25 cellular contexts compared by ENCODE assay signal in genomic region chr2:181786371-181787228, GRCh38.
A peak's percentile ranks its signal among the peaks of the same experiment; 100 is the strongest.
DNase-seq lines count a peak whose midpoint lies in the region; ATAC-seq, FAIRE-seq and TF ChIP-seq lines count a peak whose summit lies in the region.
"Had no signal": no experiment of that assay in that cellular context is flagged by ENCODE, and none has a peak within 500 bp of the region (broad histone marks: within the 10 kb centered on the region; RNA-seq: fewer than 3 reads in every experiment).

No MANE protein-coding gene starts in this region.

- peak overlapping the region; percentile 98 for H3K27ac Mint-ChIP-seq in Calu3 (ENCODE audit: unreplicated experiment)
- H3K27ac Mint-ChIP-seq in WTC11 = no peak overlapping the region
- H3K27ac Mint-ChIP-seq: endodermal cell; IgD-negative memory B cell; naive thymus-derived CD4-positive, alpha-beta T cell; T-helper 1 cell treated with Interleukin-12 subunit alpha and Interleukin-12 subunit beta and Interleukin-4 antibody, amounts not matched to agents 30 μg/mL and 1 μg/mL, for 36 hours; type B pancreatic cell had no signal

- no peak overlapping the region for H3K4me2 ChIP-seq in mesendoderm (ENCODE audit: low read length)

- no peaks in the 10 kb centered on the region for H3K9me3 ChIP-seq in spleen

- no peak for FAIRE-seq in RCC 7860 (lab: Jason Lieb, UNC)
- FAIRE-seq: D721Med had no signal

- peak overlapping the region; percentile 66 for H2AK5ac ChIP-seq in mesendoderm (ENCODE audit: low read length)

- DNase-seq in Calu3 = no peak
- DNase-seq in MV-4-11 (lab: John Stamatoyannopoulos, UW) = peak; percentile 11
- DNase-seq in WTC11 (ENCODE audit: low spot score) = no peak
- no peak for DNase-seq in mesendoderm
- DNase-seq in activated naive CD4-positive, alpha-beta T cell treated with anti-CD3 and anti-CD28 coated beads, Interleukin-2, amount 50 U/mL, for 16 hours = no peak
- DNase-seq in RCC 7860 (ENCODE audit: low spot score) = no peak
- DNase-seq in spleen = no peak
- no peak for DNase-seq in glomerular visceral epithelial cell (ENCODE audit: extremely low spot score)
- DNase-seq: activated CD4-positive, alpha-beta T cell treated with anti-CD3 and anti-CD28 coated beads, Interleukin-2, amount 50 U/mL, for 48 hours; endodermal cell; MM.1S; naive thymus-derived CD4-positive, alpha-beta T cell; NCI-H1930; NCI-H748 treated with DMSO at 0.1 percent for 48 hours; right cardiac atrium; stimulated activated CD4-positive, alpha-beta T cell treated with anti-CD3 and anti-CD28 coated beads, Interleukin-15, amount 100 ng/mL, for 24 hours; stimulated activated CD8-positive, alpha-beta memory T cell treated with anti-CD3 and anti-CD28 coated beads, Interleukin-4, amount 100 ng/mL, for 48 hours; WERI-Rb-1 had no signal

- H3K18ac ChIP-seq in mesendoderm (ENCODE audit: low read length) = no peak overlapping the region

- H3K4ac ChIP-seq in mesendoderm (ENCODE audit: low read depth, low read length) = no peak overlapping the region

- H3K4me1 ChIP-seq in mesendoderm (ENCODE audit: control insufficient read depth, low read depth, low read length) = peaks cover 7% of the 10 kb centered on the region
- H3K4me1 ChIP-seq in spleen = peaks cover 0 to 5% (median 0%) of the 10 kb centered on the region in 6 donors

- no TSS peak for BruUV-seq in Calu3 (replicated peaks; lab: Mats Ljungman, UMichigan)

- no peak overlapping the region for H4K5ac ChIP-seq in mesendoderm (ENCODE audit: low read length)

- no peak overlapping the region for H3K9ac ChIP-seq in mesendoderm (ENCODE audit: low read length)

- no CpG with 5 or more reads among the region's 4 CpGs for WGBS in mesendoderm (ENCODE audit: extremely low coverage, insufficient coverage, low lambda C conversion rate)
- 85 to 92% (median 86%) methylated on average over 4 of the region's 4 CpGs for WGBS in spleen, 5 donors

- H3K9me3 Mint-ChIP-seq in Calu3 (ENCODE audit: low read depth, unreplicated experiment) (no peaks in the 10 kb centered on the region), WTC11 (no peaks in the 10 kb centered on the region)
- H3K9me3 Mint-ChIP-seq: endodermal cell; IgD-negative memory B cell; naive thymus-derived CD4-positive, alpha-beta T cell; T-helper 1 cell treated with Interleukin-12 subunit alpha and Interleukin-12 subunit beta and Interleukin-4 antibody, amounts not matched to agents 30 μg/mL and 1 μg/mL, for 36 hours; type B pancreatic cell had no signal

- ATAC-seq in WTC11 = no peak
- ATAC-seq: naive thymus-derived CD4-positive, alpha-beta T cell; right cardiac atrium had no signal

- H4K8ac ChIP-seq in mesendoderm (ENCODE audit: low read depth, low read length) = no peak overlapping the region

- H3K56ac ChIP-seq in mesendoderm (ENCODE audit: low read length) = peak overlapping the region; percentile 68

- TF ChIP-seq POLR2A in spleen (IDR thresholded peaks at IDR 0.05) = no peak

- H2BK5ac ChIP-seq in mesendoderm (ENCODE audit: low read length) = peak overlapping the region; percentile 15

- POLR2A ChIA-PET in WTC11 (lab: Charles Lee) = no interaction called here

- no peak overlapping the region for H2BK15ac ChIP-seq in mesendoderm (replicated peaks; ENCODE audit: low read depth)

- H3K27ac ChIP-seq in mesendoderm (ENCODE audit: low read depth, low read length) (no peak overlapping the region), spleen (no peak overlapping the region)
- H3K27ac ChIP-seq: C4-2B, HL-60, WERI-Rb-1 had no signal

- H3K36me3 ChIP-seq in mesendoderm (ENCODE audit: control insufficient read depth, insufficient read depth, low read length) (no peaks in the 10 kb centered on the region), spleen (no peaks in the 10 kb centered on the region)
- H3K36me3 ChIP-seq: WERI-Rb-1 had no signal

- H2BK120ac ChIP-seq in mesendoderm (ENCODE audit: low read depth, low read length) = no peak overlapping the region

- no peaks in the 10 kb centered on the region for H3K79me2 ChIP-seq in mesendoderm (ENCODE audit: control insufficient read depth, insufficient read depth, low read length)

- intact Hi-C loops in Calu3 (cut with micrococcal nuclease; ENCODE audit: unreplicated experiment) = no loop called here
- intact Hi-C loops in spleen (cut with DNase I; ENCODE audit: low total_unique reads) = no loop called here

- CTCF ChIA-PET in Calu3 (lab: Charles Lee) = interaction anchor here (0.6 to 2.1 kb wide), 3 partner anchors 44 to 167 kb away, joined by 4 to 5 read pairs (median 5); no protein-coding TSS in a partner anchor
- CTCF ChIA-PET in WTC11 (lab: Charles Lee) = no interaction called here

- peaks cover 15% of the 10 kb centered on the region for H3K36me3 Mint-ChIP-seq in Calu3 (ENCODE audit: insufficient read depth, unreplicated experiment)
- H3K36me3 Mint-ChIP-seq in WTC11 = no peaks in the 10 kb centered on the region
- H3K36me3 Mint-ChIP-seq: brain, type B pancreatic cell had no signal

- no peak overlapping the region for H3K23ac ChIP-seq in mesendoderm (ENCODE audit: low read length)

- peaks cover 80% of the 10 kb centered on the region for H3K4me1 Mint-ChIP-seq in Calu3 (ENCODE audit: low read depth, unreplicated experiment)
- peaks cover 7% of the 10 kb centered on the region; the same call in 1 of the 2 replicates for H3K4me1 Mint-ChIP-seq in WTC11

- no peaks in the 10 kb centered on the region for H3K79me1 ChIP-seq in mesendoderm (ENCODE audit: low read length)

- H3K27me3 Mint-ChIP-seq in Calu3 (ENCODE audit: unreplicated experiment) (no peaks in the 10 kb centered on the region), WTC11 (ENCODE audit: low read depth) (no peaks in the 10 kb centered on the region)
- H3K27me3 Mint-ChIP-seq: brain, IgD-negative memory B cell had no signal

- H3K27me3 ChIP-seq in mesendoderm (ENCODE audit: insufficient read depth, low read length, poor library complexity) (no peaks in the 10 kb centered on the region), spleen (replicated peaks in 1 of 7) (no peaks in the 10 kb centered on the region)

- no peak overlapping the region for H3K4me3 Mint-ChIP-seq in Calu3 (ENCODE audit: low read depth, unreplicated experiment)
- H3K4me3 Mint-ChIP-seq in WTC11 = no peak overlapping the region
- H3K4me3 Mint-ChIP-seq: brain; endodermal cell; IgD-negative memory B cell; naive thymus-derived CD4-positive, alpha-beta T cell; T-helper 1 cell treated with Interleukin-12 subunit alpha and Interleukin-12 subunit beta and Interleukin-4 antibody, amounts not matched to agents 30 μg/mL and 1 μg/mL, for 36 hours; type B pancreatic cell had no signal

- no peak overlapping the region for H3K4me3 ChIP-seq in mesendoderm (ENCODE audit: low read length)
- H3K4me3 ChIP-seq in spleen = no peak overlapping the region

- TF ChIP-seq CTCF in Calu3 (IDR thresholded peaks at IDR 0.05; ENCODE audit: unreplicated experiment) (no peak), WTC11 (IDR thresholded peaks at IDR 0.05) (no peak), spleen (IDR thresholded peaks at IDR 0.05 in 8 of 11, conservative IDR thresholded peaks at IDR 0.05 in 3 of 11) (no peak)

TF ChIP-seq in WTC11, 78 proteins besides CTCF, POLR2A, EP300 and RAD21:
- no peak for TF ChIP-seq HMGA2 (CRISPR knock-in tag; IDR thresholded peaks at IDR 0.05)
- TF ChIP-seq ZNF263 (CRISPR knock-in tag; IDR thresholded peaks at IDR 0.05; ENCODE audit: low read depth) = no peak
- TF ChIP-seq ZNF416 (CRISPR knock-in tag; IDR thresholded peaks at IDR 0.05) = no peak
- no peak for TF ChIP-seq E2F4 (CRISPR knock-in tag; IDR thresholded peaks at IDR 0.05; ENCODE audit: borderline replicate concordance, low read depth)
- TF ChIP-seq USF1 (CRISPR knock-in tag; IDR thresholded peaks at IDR 0.05) = no peak
- peak; percentile 55 for TF ChIP-seq GABPB1 (CRISPR knock-in tag; IDR thresholded peaks at IDR 0.05)
- TF ChIP-seq GTF2I (CRISPR knock-in tag; conservative IDR thresholded peaks at IDR 0.05) = no peak
TF ChIP-seq in WTC11: peak in this region for 1.
